In genomic region chr6:125323376-125323775, GRCh38 we compare ENCODE assay signal across 9 cellular contexts.
"Had no signal": no experiment of that assay in that cellular context is flagged by ENCODE, and none has a peak within 500 bp of the region (broad histone marks: within the 10 kb centered on the region; RNA-seq: fewer than 3 reads in every experiment).

No MANE protein-coding gene starts in this region.

- H3K4me3 ChIP-seq: GM23248, GM23338, HAP-1 had no signal

- H3K36me3 ChIP-seq: HAP-1 had no signal

- ATAC-seq: GM23338, HCT116 had no signal

- H3K9me3 ChIP-seq: HAP-1 had no signal

- DNase-seq: GM23248, GOT3, H7, H9, HCEC 1CT, HFFc6 had no signal

- H3K4me1 ChIP-seq: HAP-1 had no signal

- H3K27ac ChIP-seq: GM23248 had no signal
